Comparison of ENCODE assay signal across 8 cellular contexts in genomic region chr10:110629680-110630191, GRCh38. TPM values are rescaled to one million over a fixed set of nuclear protein-coding genes. Genes with fewer than 3 reads are reported as not detected.
A peak's percentile ranks its signal among the peaks of the same experiment; 100 is the strongest.
DNase-seq lines count a peak whose midpoint lies in the region; ATAC-seq and TF ChIP-seq lines count a peak whose summit lies in the region.

No MANE protein-coding gene starts in this region.

- intact Hi-C loops in gastrocnemius medialis (cut with DNase I; ENCODE audit: low total_unique reads), result no loop called here
- intact Hi-C loops in activated CD4-positive, alpha-beta memory T cell treated with anti-CD3 and anti-CD28 coated beads for 36 hours (cut with micrococcal nuclease), result no loop called here

- peak overlapping the region; percentile 14 to 63 (median 38) for H3K27ac ChIP-seq in gastrocnemius medialis
- H3K27ac ChIP-seq in mesendoderm (ENCODE audit: low read depth, low read length), result no peak overlapping the region

- no peak overlapping the region for H2BK15ac ChIP-seq in mesendoderm (replicated peaks; ENCODE audit: low read depth)

- peaks cover 2% of the 10 kb centered on the region for H3K9me3 Mint-ChIP-seq in activated CD4-positive, alpha-beta memory T cell treated with anti-CD3 and anti-CD28 coated beads for 36 hours

- POLR2A ChIA-PET in activated CD4-positive, alpha-beta memory T cell treated with anti-CD3 and anti-CD28 coated beads for 36 hours (lab: Charles Lee), result no interaction called here

- H3K27me3 Mint-ChIP-seq in activated CD4-positive, alpha-beta memory T cell treated with anti-CD3 and anti-CD28 coated beads for 36 hours, result peaks cover 5% of the 10 kb centered on the region

- ATAC-seq in gastrocnemius medialis (peak in 1 of 2 donors; percentile 12), HG03095 (IDR thresholded peaks at IDR 0.05; ENCODE audit: unreplicated experiment) (no peak), GM19035 (IDR thresholded peaks at IDR 0.05; ENCODE audit: unreplicated experiment) (no peak)

- peaks cover 21 to 25% of the 10 kb centered on the region in 2 donors for H3K4me1 ChIP-seq in gastrocnemius medialis
- H3K4me1 ChIP-seq in mesendoderm (ENCODE audit: control insufficient read depth, low read depth, low read length), result no peaks in the 10 kb centered on the region

- no peak overlapping the region for H3K4me2 ChIP-seq in mesendoderm (ENCODE audit: low read length)

- TF ChIP-seq POLR2A in gastrocnemius medialis (IDR thresholded peaks at IDR 0.05), result no peak

- H2BK5ac ChIP-seq in mesendoderm (ENCODE audit: low read length), result no peak overlapping the region

- TF ChIP-seq CTCF in fibroblast of pulmonary artery (IDR thresholded peaks at IDR 0.05; ENCODE audit: low read length, missing control alignments) (no peak), gastrocnemius medialis (IDR thresholded peaks at IDR 0.05 in 4 of 5, conservative IDR thresholded peaks at IDR 0.05 in 1 of 5) (no peak)

- H2BK120ac ChIP-seq in mesendoderm (ENCODE audit: low read depth, low read length), result no peak overlapping the region

- H3K9ac ChIP-seq in mesendoderm (ENCODE audit: low read length), result no peak overlapping the region

- no peak overlapping the region for H3K23ac ChIP-seq in mesendoderm (ENCODE audit: low read length)

- no peak overlapping the region for H3K4ac ChIP-seq in mesendoderm (ENCODE audit: low read depth, low read length)

- WGBS in mesendoderm (ENCODE audit: extremely low coverage, insufficient coverage, low lambda C conversion rate), result no CpG with 5 or more reads among the region's 3 CpGs

- H3K27ac Mint-ChIP-seq in activated CD4-positive, alpha-beta memory T cell treated with anti-CD3 and anti-CD28 coated beads for 36 hours, result no peak overlapping the region

- H3K79me1 ChIP-seq in mesendoderm (ENCODE audit: low read length), result no peaks in the 10 kb centered on the region

- DNase-seq in HPDE6-E6E7 (ENCODE audit: extremely low spot score) (peak; percentile 36), NCI-H510A (lab: John Stamatoyannopoulos, UW) (peak; percentile 89), fibroblast of pulmonary artery (ENCODE audit: low read depth) (peak; percentile 13), gastrocnemius medialis (no peak), mesendoderm (no peak)
- no peak for DNase-seq in activated CD4-positive, alpha-beta memory T cell treated with anti-CD3 and anti-CD28 coated beads for 36 hours

- H3K4me3 Mint-ChIP-seq in activated CD4-positive, alpha-beta memory T cell treated with anti-CD3 and anti-CD28 coated beads for 36 hours, result no peak overlapping the region

- H3K18ac ChIP-seq in mesendoderm (ENCODE audit: low read length), result no peak overlapping the region

- in situ Hi-C loops in gastrocnemius medialis (cut with MboI; ENCODE audit: low sequenced_read_pairs in 4 of 4), result no loop called here

- H3K36me3 Mint-ChIP-seq in activated CD4-positive, alpha-beta memory T cell treated with anti-CD3 and anti-CD28 coated beads for 36 hours, result peaks cover 3% of the 10 kb centered on the region

- no peaks in the 10 kb centered on the region for H3K27me3 ChIP-seq in gastrocnemius medialis
- no peaks in the 10 kb centered on the region for H3K27me3 ChIP-seq in mesendoderm (ENCODE audit: insufficient read depth, low read length, poor library complexity)

- H3K36me3 ChIP-seq in gastrocnemius medialis, result no peaks in the 10 kb centered on the region
- no peaks in the 10 kb centered on the region for H3K36me3 ChIP-seq in mesendoderm (ENCODE audit: control insufficient read depth, insufficient read depth, low read length)

- H3K56ac ChIP-seq in mesendoderm (ENCODE audit: low read length), result no peak overlapping the region

- no peaks in the 10 kb centered on the region for H3K9me3 ChIP-seq in gastrocnemius medialis

- H4K5ac ChIP-seq in mesendoderm (ENCODE audit: low read length), result no peak overlapping the region

- no peaks in the 10 kb centered on the region for H3K4me1 Mint-ChIP-seq in activated CD4-positive, alpha-beta memory T cell treated with anti-CD3 and anti-CD28 coated beads for 36 hours (ENCODE audit: low read depth)

- CTCF ChIA-PET in activated CD4-positive, alpha-beta memory T cell treated with anti-CD3 and anti-CD28 coated beads for 36 hours (lab: Charles Lee), result no interaction called here

- no peaks in the 10 kb centered on the region for H3K79me2 ChIP-seq in mesendoderm (ENCODE audit: control insufficient read depth, insufficient read depth, low read length)

- no peak overlapping the region for H2AK5ac ChIP-seq in mesendoderm (ENCODE audit: low read length)

- no peak overlapping the region for H4K8ac ChIP-seq in mesendoderm (ENCODE audit: low read depth, low read length)

- H3K4me3 ChIP-seq in fibroblast of pulmonary artery (replicated peaks; ENCODE audit: low read depth, low read length), result no peak overlapping the region
- no peak overlapping the region for H3K4me3 ChIP-seq in gastrocnemius medialis
- H3K4me3 ChIP-seq in mesendoderm (ENCODE audit: low read length), result no peak overlapping the region

RNA-seq across cellular contexts. Expression of gene RBM20, which starts 14.4 kb away (rescaled TPM):
- total RNA-seq in gastrocnemius medialis, result 10 to 100 TPM in 2 of 4 donors, 1 to 10 TPM in 2; 7.4 to 18.4 (median 10.2) TPM
- polyA plus RNA-seq in mesendoderm (2013, experiment 1 of 2), result 0.44 TPM
- 0.48 TPM for polyA plus RNA-seq in mesendoderm (2013, experiment 2 of 2)
- not detected for total RNA-seq in activated CD4-positive, alpha-beta memory T cell treated with anti-CD3 and anti-CD28 coated beads for 36 hours

Comparison
In these comparisons a context has a peak if more than half of its experiments do, and no peak if none do; other contexts are left out.
1. DNase-seq: peak in HPDE6-E6E7 (single experiment), NCI-H510A (single experiment) and fibroblast of pulmonary artery (single experiment); none in gastrocnemius medialis (0 of 2), mesendoderm (single experiment) and activated CD4-positive, alpha-beta memory T cell treated with anti-CD3 and anti-CD28 coated beads for 36 hours (single experiment).
2. RNA of gene RBM20, which starts 14.4 kb away (total RNA-seq): 7.4 to 18.4 TPM in gastrocnemius medialis; not detected in activated CD4-positive, alpha-beta memory T cell treated with anti-CD3 and anti-CD28 coated beads for 36 hours; every median in the first group is over 4 times any median in the second.